30 cellular contexts compared by ENCODE assay signal in genomic region chr3:113128386-113129015, GRCh38.
DNase-seq lines count a peak whose midpoint lies in the region; ATAC-seq and FAIRE-seq lines count a peak whose summit lies in the region.
"Had no signal": no experiment of that assay in that cellular context is flagged by ENCODE, and none has a peak within 500 bp of the region (broad histone marks: within the 10 kb centered on the region; RNA-seq: fewer than 3 reads in every experiment).

No MANE protein-coding gene starts in this region.

- H3K4me2 ChIP-seq in GM23248 (ENCODE audit: unreplicated experiment) = no peak overlapping the region

- H3K4me1 ChIP-seq in GM23248 (ENCODE audit: insufficient read depth) (peaks cover 7% of the 10 kb centered on the region; the same call in 1 of the 2 replicates), SJCRH30 (peaks cover 29% of the 10 kb centered on the region)
- H3K4me1 ChIP-seq: spleen had no signal

- H3K27me3 ChIP-seq in GM23248 (replicated peaks; ENCODE audit: insufficient read depth) (no peaks in the 10 kb centered on the region), SJCRH30 (no peaks in the 10 kb centered on the region)
- H3K27me3 ChIP-seq: gastroesophageal sphincter, ovary, spleen had no signal

- H3K9me3 ChIP-seq in GM23248 (ENCODE audit: low read depth) = no peaks in the 10 kb centered on the region
- no peaks in the 10 kb centered on the region for H3K9me3 ChIP-seq in SJCRH30 (replicated peaks)
- H3K9me3 ChIP-seq: gastroesophageal sphincter, HAP-1, ovary, spleen had no signal

- H3K27ac ChIP-seq in GM23248 (no peak overlapping the region), SJCRH30 (peak overlapping the region; percentile 71)
- H3K27ac ChIP-seq: coronary artery, gastroesophageal sphincter, ovary, spleen had no signal

- H2AFZ ChIP-seq in GM23248 = no peak overlapping the region

- peak; percentile 94 for FAIRE-seq in urothelium cell line (lab: Jason Lieb, UNC)

- no peak for ATAC-seq in HG03457 (IDR thresholded peaks at IDR 0.05; ENCODE audit: unreplicated experiment)
- ATAC-seq: activated T-helper 17 cell treated with anti-CD3 and anti-CD28 coated beads, Interleukin-2, amount 50 U/mL, for 72 hours; naive thymus-derived CD8-positive, alpha-beta T cell; T-cell had no signal

- WGBS in GM23248 (ENCODE audit: low coverage in 1 of 2, low lambda C conversion rate in 2 of 2, missing lambda C conversion rate in 2 of 2), 2 experiments = 70 to 76% methylated on average over 9 of the region's 9 CpGs

- peaks cover 11% of the 10 kb centered on the region; the same call in 1 of the 2 replicates for H3F3A ChIP-seq in GM23248 (ENCODE audit: insufficient read depth)

- no peak overlapping the region for H3K9ac ChIP-seq in GM23248

- no peaks in the 10 kb centered on the region for H4K20me1 ChIP-seq in GM23248 (ENCODE audit: insufficient read depth)

- DNase-seq in GM23248 = peak; percentile 45
- peak; percentile 79 to 84 for DNase-seq in SJCRH30
- peak; percentile 63 for DNase-seq in islet precursor cell
- DNase-seq in urothelium cell line (ENCODE audit: low spot score) = peak; percentile 30
- no peak for DNase-seq in middle frontal gyrus (ENCODE audit: extremely low spot score, low spot score)
- no peak for DNase-seq in medulla oblongata (ENCODE audit: extremely low spot score)
- DNase-seq: activated CD4-positive, alpha-beta T cell treated with anti-CD3 and anti-CD28 coated beads, Interleukin-2, amount 50 U/mL, for 4 hours; anterior cingulate cortex; Calu3; DMS79 treated with DMSO at 0.1 percent for 48 hours; effector memory CD4-positive, alpha-beta T cell; hypothalamus; KG1; midbrain; naive thymus-derived CD8-positive, alpha-beta T cell; NCI-H1436; NCI-H2081 treated with DMSO at 0.1 percent for 48 hours; NCI-H446 treated with DMSO at 0.1 percent for 48 hours; OCI-M1; ovary; SIG-M5; spleen; stimulated activated CD4-positive, alpha-beta T cell treated with anti-CD3 and anti-CD28 coated beads, Interleukin-2, amount 100 ng/mL, for 48 hours; T-cell; trophoblast cell had no signal

- no peaks in the 10 kb centered on the region for H3K79me2 ChIP-seq in GM23248 (ENCODE audit: insufficient read depth)

- no peaks in the 10 kb centered on the region for H3K9me2 ChIP-seq in GM23248 (ENCODE audit: insufficient read depth)

- H3K36me3 ChIP-seq in GM23248 (ENCODE audit: low read depth) (no peaks in the 10 kb centered on the region), SJCRH30 (no peaks in the 10 kb centered on the region)
- H3K36me3 ChIP-seq: gastroesophageal sphincter, HAP-1, ovary, spleen had no signal

- no peak overlapping the region for H3K4me3 ChIP-seq in GM23248
- H3K4me3 ChIP-seq in SJCRH30 = peak overlapping the region; percentile 30
- H3K4me3 ChIP-seq: coronary artery, gastroesophageal sphincter, HAP-1, ovary, spleen had no signal

- in situ Hi-C loops in GM23248 (cut with MboI) = no loop called here

Comparison
In these comparisons a context has a peak if more than half of its experiments do, and no peak if none do; other contexts are left out.
1. DNase-seq: peak in GM23248 (single experiment), SJCRH30 (2 of 2), islet precursor cell (single experiment) and urothelium cell line (single experiment); none in middle frontal gyrus (single experiment) and medulla oblongata (single experiment).